Comparison of ENCODE assay signal across 29 cellular contexts in the genomic region with DNA sequence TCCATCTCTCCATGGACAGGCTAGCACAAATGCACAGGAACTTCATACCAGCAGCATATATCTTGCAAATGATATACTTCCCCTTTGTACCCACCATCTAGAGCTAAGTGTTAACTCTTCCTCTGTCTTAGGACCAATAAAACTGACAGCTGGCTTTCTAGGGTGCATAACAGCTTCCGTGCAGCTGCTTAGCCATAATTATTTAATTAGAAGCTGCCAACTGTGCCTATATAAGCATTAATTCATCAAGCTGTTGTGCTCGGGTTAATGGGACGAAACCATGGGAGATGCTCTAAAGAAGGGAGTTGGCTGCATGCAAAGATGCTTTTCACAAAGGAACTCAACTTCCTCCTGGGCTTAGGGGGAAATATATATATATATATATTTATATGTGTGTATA.
A peak's percentile ranks its signal among the peaks of the same experiment; 100 is the strongest.
DNase-seq lines count a peak whose midpoint lies in the region; ATAC-seq, FAIRE-seq and TF ChIP-seq lines count a peak whose summit lies in the region.
"Had no signal": no experiment of that assay in that cellular context is flagged by ENCODE, and none has a peak within 500 bp of the region (broad histone marks: within the 10 kb centered on the region; RNA-seq: fewer than 3 reads in every experiment).

No MANE protein-coding gene starts in this region.

- TF ChIP-seq CTCF in D721Med (IDR thresholded peaks at IDR 0.05; ENCODE audit: insufficient read depth, missing control alignments): no peak

- no peak overlapping the region for H3K4me3 Mint-ChIP-seq in effector memory CD8-positive, alpha-beta T cell
- H3K4me3 Mint-ChIP-seq: activated naive CD8-positive, alpha-beta T cell treated with anti-CD3 and anti-CD28 coated beads, Interleukin-2, amount 50 U/mL, for 24 hours; immature natural killer cell; naive thymus-derived CD4-positive, alpha-beta T cell; stimulated activated naive B cell treated with anti-CD40 and anti-IgM and Interleukin-4, amounts not matched to agents 10 μg/mL and 1 μg/mL and 100 μg/mL, for 72 hours had no signal

- no peaks in the 10 kb centered on the region for H3K9me3 Mint-ChIP-seq in effector memory CD8-positive, alpha-beta T cell
- H3K9me3 Mint-ChIP-seq: activated naive CD8-positive, alpha-beta T cell treated with anti-CD3 and anti-CD28 coated beads, Interleukin-2, amount 50 U/mL, for 24 hours; immature natural killer cell; naive thymus-derived CD4-positive, alpha-beta T cell; stimulated activated naive B cell treated with anti-CD40 and anti-IgM and Interleukin-4, amounts not matched to agents 10 μg/mL and 1 μg/mL and 100 μg/mL, for 72 hours had no signal

- DNase-seq in D721Med (ENCODE audit: insufficient read length, low spot score) (no peak), NCI-H146 (lab: John Stamatoyannopoulos, UW) (peak; percentile 85), NCI-H748 (lab: John Stamatoyannopoulos, UW; ENCODE audit: unreplicated experiment) (peak; percentile 88), left kidney (ENCODE audit: low read depth, low spot score) (peak; percentile 66)
- no peak for DNase-seq in stimulated activated CD4-positive, alpha-beta T cell treated with anti-CD3 and anti-CD28 coated beads, Interleukin-4, amount 100 ng/mL, for 4 hours
- DNase-seq in effector memory CD8-positive, alpha-beta T cell: no peak
- DNase-seq: activated CD4-positive, CD25-positive, alpha-beta regulatory T cell treated with anti-CD3 and anti-CD28 coated beads, Interleukin-2, amount 50 U/mL, for 72 hours; activated gamma-delta T cell; activated naive CD8-positive, alpha-beta T cell treated with anti-CD3 and anti-CD28 coated beads, Interleukin-2, amount 50 U/mL, for 24 hours; brain microvascular endothelial cell; effector CD8-positive, alpha-beta T cell; hippocampal formation; immature natural killer cell; KG1; naive thymus-derived CD4-positive, alpha-beta T cell; NCI-H2107; ovary; right cardiac atrium; SHP77 treated with DMSO at 0.1 percent for 48 hours; stimulated activated CD4-positive, alpha-beta T cell treated with anti-CD3 and anti-CD28 coated beads, Interleukin-4, amount 100 ng/mL, for 1 hour; stimulated activated naive B cell treated with anti-CD40 and anti-IgM and Interleukin-4, amounts not matched to agents 10 μg/mL and 1 μg/mL and 100 μg/mL, for 72 hours; testis had no signal

- H3K36me3 Mint-ChIP-seq in effector memory CD8-positive, alpha-beta T cell (ENCODE audit: insufficient read depth): no peaks in the 10 kb centered on the region
- H3K36me3 Mint-ChIP-seq: immature natural killer cell; naive thymus-derived CD4-positive, alpha-beta T cell; stimulated activated naive B cell treated with anti-CD40 and anti-IgM and Interleukin-4, amounts not matched to agents 10 μg/mL and 1 μg/mL and 100 μg/mL, for 72 hours had no signal

- FAIRE-seq in D721Med (lab: Jason Lieb, UNC): peak; percentile 35
- FAIRE-seq: frontal cortex, GM12891, HTR-8/SVneo, TTC549 had no signal

- H3K27me3 Mint-ChIP-seq in effector memory CD8-positive, alpha-beta T cell: peaks cover 62 to 66% of the 10 kb centered on the region in 2 donors

- ATAC-seq in HG02642 (IDR thresholded peaks at IDR 0.05; ENCODE audit: poor library complexity, unreplicated experiment): no peak
- no peak for ATAC-seq in HG03108 (IDR thresholded peaks at IDR 0.05; ENCODE audit: unreplicated experiment)
- no peak for ATAC-seq in effector memory CD8-positive, alpha-beta T cell (replicated peaks)
- ATAC-seq: activated naive CD8-positive, alpha-beta T cell treated with anti-CD3 and anti-CD28 coated beads, Interleukin-2, amount 50 U/mL, for 24 hours; left lobe of liver; naive thymus-derived CD4-positive, alpha-beta T cell; right cardiac atrium; stimulated activated naive B cell treated with anti-CD40 and anti-IgM and Interleukin-4, amounts not matched to agents 10 μg/mL and 1 μg/mL and 100 μg/mL, for 72 hours had no signal

- peaks cover 0 to 3% of the 10 kb centered on the region in 2 donors for H3K4me1 Mint-ChIP-seq in effector memory CD8-positive, alpha-beta T cell (ENCODE audit: low read depth in 2 of 2)
- H3K4me1 Mint-ChIP-seq: immature natural killer cell had no signal

- H3K27ac Mint-ChIP-seq in effector memory CD8-positive, alpha-beta T cell: no peak overlapping the region
- H3K27ac Mint-ChIP-seq: activated naive CD8-positive, alpha-beta T cell treated with anti-CD3 and anti-CD28 coated beads, Interleukin-2, amount 50 U/mL, for 24 hours; immature natural killer cell; naive thymus-derived CD4-positive, alpha-beta T cell; stimulated activated naive B cell treated with anti-CD40 and anti-IgM and Interleukin-4, amounts not matched to agents 10 μg/mL and 1 μg/mL and 100 μg/mL, for 72 hours had no signal

Comparison
In these comparisons a context has a peak if more than half of its experiments do, and no peak if none do; other contexts are left out.
1. DNase-seq: peak in NCI-H146 (single experiment), NCI-H748 (single experiment) and left kidney (single experiment); none in D721Med (single experiment), stimulated activated CD4-positive, alpha-beta T cell treated with anti-CD3 and anti-CD28 coated beads, Interleukin-4, amount 100 ng/mL, for 4 hours (0 of 2) and effector memory CD8-positive, alpha-beta T cell (0 of 3).